ENCODE assay signal across 24 cellular contexts in the genomic region with DNA sequence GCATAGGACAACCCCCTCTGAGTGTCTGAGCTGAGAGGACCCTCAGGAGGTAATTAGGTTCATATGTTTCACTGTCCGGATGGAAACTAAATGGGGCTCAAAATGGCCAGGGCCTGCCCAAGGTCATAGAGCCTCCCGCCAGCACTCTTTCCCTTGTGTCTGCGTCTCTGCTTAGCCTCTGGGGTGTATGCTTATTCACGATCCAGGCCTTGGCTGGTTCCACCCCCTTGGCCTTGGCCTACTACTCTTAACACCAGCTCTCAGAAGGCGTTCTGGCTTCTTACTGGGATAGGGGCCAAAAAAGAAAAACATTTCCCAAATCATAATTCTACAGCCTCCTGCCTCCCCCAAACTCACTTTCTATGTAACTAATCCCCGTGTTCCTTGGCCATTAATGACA.
A peak's percentile ranks its signal among the peaks of the same experiment; 100 is the strongest.
DNase-seq lines count a peak whose midpoint lies in the region; ATAC-seq, FAIRE-seq and TF ChIP-seq lines count a peak whose summit lies in the region.
"Had no signal": no experiment of that assay in that cellular context is flagged by ENCODE, and none has a peak within 500 bp of the region (broad histone marks: within the 10 kb centered on the region; RNA-seq: fewer than 3 reads in every experiment).

No MANE protein-coding gene starts in this region.

- H3K27ac ChIP-seq in right atrium auricular region (peak overlapping the region in 1 of 2 donors; percentile 17), pancreas (no peak overlapping the region), aorta (ENCODE audit: low read depth in 1 of 2, low read length in 2 of 2) (no peak overlapping the region)
- H3K27ac ChIP-seq: cardiac muscle cell, hepatocyte, RWPE1 had no signal

- intact Hi-C loops in pancreas (cut with DNase I) (no loop called here), aorta (cut with DNase I) (no loop called here)

- FAIRE-seq in pancreas (lab: Jason Lieb, UNC) = no peak
- FAIRE-seq in urothelium cell line (lab: Jason Lieb, UNC) = no peak
- FAIRE-seq: D721Med had no signal

- ATAC-seq in pancreas (peak; percentile 50 to 91 (median 80)), aorta (ENCODE audit: low FRiP score) (peak; percentile 68), HG02798 (IDR thresholded peaks at IDR 0.05; ENCODE audit: poor library complexity, unreplicated experiment) (no peak), GM19023 (IDR thresholded peaks at IDR 0.05; ENCODE audit: unreplicated experiment) (no peak)
- ATAC-seq: activated T-cell treated with anti-CD3 and anti-CD28 coated beads, Interleukin-2, amount 50 U/mL, for 4 hours; stimulated activated effector memory CD8-positive, alpha-beta T cell treated with anti-CD3 and anti-CD28 coated beads, Interleukin-12 subunit alpha, Interleukin-12 subunit beta, amount 100 ng/mL, for 72 hours; T-helper 17 cell had no signal

- H3K4me1 ChIP-seq in right atrium auricular region = peaks cover 0 to 5% of the 10 kb centered on the region in 2 donors
- no peaks in the 10 kb centered on the region for H3K4me1 ChIP-seq in pancreas
- no peaks in the 10 kb centered on the region for H3K4me1 ChIP-seq in aorta (ENCODE audit: control insufficient read depth in 1 of 2, insufficient read depth in 2 of 2, low read length in 2 of 2)

- H3K4me3 ChIP-seq in fibroblast of mammary gland (ENCODE audit: control insufficient read depth, low read depth, low read length) (no peak overlapping the region), right atrium auricular region (no peak overlapping the region), pancreas (no peak overlapping the region), aorta (ENCODE audit: low read length in 2 of 2) (no peak overlapping the region)
- H3K4me3 ChIP-seq: cardiac muscle cell, hepatocyte had no signal

- H3K36me3 ChIP-seq in right atrium auricular region (no peaks in the 10 kb centered on the region), pancreas (no peaks in the 10 kb centered on the region), aorta (ENCODE audit: control insufficient read depth in 1 of 2, insufficient read depth in 2 of 2, low read length in 1 of 2) (no peaks in the 10 kb centered on the region)
- H3K36me3 ChIP-seq: cardiac muscle cell had no signal

- H3K9me3 ChIP-seq in right atrium auricular region (no peaks in the 10 kb centered on the region), pancreas (no peaks in the 10 kb centered on the region), aorta (ENCODE audit: control insufficient read depth, low read length) (no peaks in the 10 kb centered on the region)
- H3K9me3 ChIP-seq: SK-N-SH had no signal

- H3K27me3 ChIP-seq in right atrium auricular region = no peaks in the 10 kb centered on the region
- peaks cover 0 to 3% (median under 1%) of the 10 kb centered on the region in 4 donors for H3K27me3 ChIP-seq in pancreas
- no peaks in the 10 kb centered on the region for H3K27me3 ChIP-seq in aorta (ENCODE audit: control insufficient read depth in 1 of 2, insufficient read depth in 2 of 2, low read length in 1 of 2)
- H3K27me3 ChIP-seq: cardiac muscle cell, hepatocyte had no signal

- 30 to 44% methylated on average over 6 of the region's 6 CpGs for WGBS in pancreas, 2 donors
- WGBS in aorta, 2 donors = 17 to 33% methylated on average over 6 of the region's 6 CpGs

- DNase-seq in fibroblast of mammary gland (ENCODE audit: low read depth) (peak; percentile 13), right atrium auricular region (ENCODE audit: low spot score) (peak; percentile 68), pancreas (peak in 3 of 6 donors; percentile 31 to 48 (median 46)), aorta (peak in 1 of 2 donors; percentile 63), urothelium cell line (ENCODE audit: low spot score) (no peak)
- DNase-seq: activated CD8-positive, alpha-beta memory T cell treated with anti-CD3 and anti-CD28 coated beads for 24 hours; activated T-cell treated with anti-CD3 and anti-CD28 coated beads, Interleukin-2, amount 50 U/mL, for 4 hours; amniotic stem cell; CD4-positive, CD25-positive, alpha-beta regulatory T cell; H9; NCI-H1092 treated with DMSO at 0.1 percent for 48 hours; NCI-H187 treated with DMSO at 0.1 percent for 48 hours; NCI-H2227 treated with DMSO at 0.1 percent for 48 hours; NCI-H69; posterior cingulate gyrus; SK-N-SH; T-helper 17 cell had no signal

- no peak for TF ChIP-seq CTCF in fibroblast of mammary gland (conservative IDR thresholded peaks at IDR 0.05; ENCODE audit: control insufficient read depth, insufficient read depth, low read depth, low read length)
- no peak for TF ChIP-seq CTCF in right atrium auricular region (IDR thresholded peaks at IDR 0.05)
- TF ChIP-seq CTCF in pancreas (IDR thresholded peaks at IDR 0.05) = no peak

Comparison
In these comparisons a context has a peak if more than half of its experiments do, and no peak if none do; other contexts are left out.
1. ATAC-seq: peak in pancreas (4 of 4) and aorta (single experiment); none in HG02798 (single experiment) and GM19023 (single experiment).